1 cellular context compared by ENCODE assay signal in genomic region chr5:119354522-119355243, GRCh38.
TF ChIP-seq lines count a peak whose summit lies in the region.

No MANE protein-coding gene starts in this region.

TF ChIP-seq in GM12878, 131 proteins besides CTCF, POLR2A, EP300 and RAD21 (continued from another document):
- TF ChIP-seq CUX1 (IDR thresholded peaks at IDR 0.05; ENCODE audit: insufficient replicate concordance, low read depth, low read length) (no peak), ESRRA (IDR thresholded peaks at IDR 0.05; ENCODE audit: low read length) (no peak), HDAC2 (IDR thresholded peaks at IDR 0.05) (no peak), CHD1 (IDR thresholded peaks at IDR 0.05; ENCODE audit: low read depth, low read length) (no peak), BACH1 (IDR thresholded peaks at IDR 0.05; ENCODE audit: borderline replicate concordance) (no peak), SMARCA5 (IDR thresholded peaks at IDR 0.05) (0 out of 2 replicates have a peak, but pooled peaks have one; percentile 34), E2F8 (IDR thresholded peaks at IDR 0.05; ENCODE audit: low read depth, partially characterized antibody) (no peak), NKRF (conservative IDR thresholded peaks at IDR 0.05) (0 out of 2 replicates have a peak, but pooled peaks have one; percentile 12), ZBTB33 (IDR thresholded peaks at IDR 0.05) (no peak), CBFB (IDR thresholded peaks at IDR 0.05; ENCODE audit: low read depth) (no peak), ETV6 (conservative IDR thresholded peaks at IDR 0.05 in 1 of 2, IDR thresholded peaks at IDR 0.05 in 1 of 2; ENCODE audit: borderline replicate concordance in 1 of 2, low read depth in 1 of 2) (no peak; a peak in 1 of 4 replicates), SPI1 (IDR thresholded peaks at IDR 0.05; ENCODE audit: borderline replicate concordance, insufficient read depth, low read depth, low read length) (peak; percentile 87), ZNF217 (IDR thresholded peaks at IDR 0.05) (peak; percentile 45; the same call in 1 of the 2 replicates), SMC3 (IDR thresholded peaks at IDR 0.05; ENCODE audit: borderline replicate concordance, low read length) (no peak), PKNOX1 (IDR thresholded peaks at IDR 0.05) (peak; percentile 50; the same call in 1 of the 2 replicates), MTA3 (IDR thresholded peaks at IDR 0.05; ENCODE audit: borderline replicate concordance, low read length) (no peak), FOXM1 (IDR thresholded peaks at IDR 0.05; ENCODE audit: low read depth, low read length) (peak; percentile 49; the same call in 1 of the 2 replicates), TCF7 (IDR thresholded peaks at IDR 0.05; ENCODE audit: borderline replicate concordance) (no peak), MEF2A (IDR thresholded peaks at IDR 0.05; ENCODE audit: insufficient read depth, low read depth, low read length) (0 out of 2 replicates have a peak, but pooled peaks have one; percentile 43), NFIC (IDR thresholded peaks at IDR 0.05; ENCODE audit: low read depth, low read length) (peak; percentile 33; the same call in 1 of the 2 replicates), SIN3A (IDR thresholded peaks at IDR 0.05; ENCODE audit: low read depth, low read length) (no peak), ATF2 (IDR thresholded peaks at IDR 0.05; ENCODE audit: low read length) (no peak)
